In the genomic region with DNA sequence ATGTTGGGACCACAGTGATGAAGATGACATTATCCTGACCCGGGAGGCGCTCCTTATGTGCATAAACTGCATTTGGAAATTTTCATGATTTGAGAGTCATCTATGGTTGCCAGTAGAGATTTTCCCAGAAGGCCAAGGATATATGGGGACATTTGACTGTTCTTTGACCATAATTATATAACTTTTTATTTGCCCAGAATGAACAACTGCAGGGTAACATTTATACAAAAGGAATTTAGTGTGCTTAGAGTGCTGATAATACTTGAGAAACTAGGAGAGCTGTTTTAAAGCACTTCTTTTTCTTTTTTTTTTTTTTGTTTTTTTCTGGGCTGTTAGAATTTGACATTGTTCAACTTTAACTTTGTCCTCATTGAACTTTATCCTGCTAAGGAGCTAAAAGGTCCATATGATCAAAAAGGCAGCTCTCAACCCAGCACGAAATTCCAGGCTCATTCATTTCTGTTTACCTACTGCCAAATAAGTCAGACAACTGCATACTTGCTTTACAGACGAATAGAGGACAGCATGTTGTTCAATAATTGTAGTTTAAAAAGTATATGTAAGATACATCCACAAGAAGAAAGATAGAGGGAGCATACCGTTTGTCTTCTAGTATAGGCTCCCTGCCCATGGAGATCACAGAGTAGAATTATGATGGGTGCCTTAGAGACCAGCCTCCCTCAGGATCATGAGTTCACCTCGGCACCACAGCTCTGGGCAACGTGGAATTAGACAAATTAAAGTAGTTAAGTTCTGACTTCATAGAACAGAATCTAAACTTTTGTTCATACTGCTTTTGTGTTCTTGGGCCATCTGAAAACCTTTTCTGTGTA, we compare ENCODE assay signal across 16 cellular contexts.
DNase-seq lines count a peak whose midpoint lies in the region; ATAC-seq, FAIRE-seq and TF ChIP-seq lines count a peak whose summit lies in the region.
"Had no signal": no experiment of that assay in that cellular context is flagged by ENCODE, and none has a peak within 500 bp of the region (broad histone marks: within the 10 kb centered on the region; RNA-seq: fewer than 3 reads in every experiment).

No MANE protein-coding gene starts in this region.

- no peak overlapping the region for H3K4me3 ChIP-seq in heart right ventricle
- no peak overlapping the region for H3K4me3 ChIP-seq in right atrium auricular region
- H3K4me3 ChIP-seq in duodenal mucosa (ENCODE audit: low read depth in 1 of 2, low read length in 2 of 2) = peak overlapping the region; percentile 6 to 50
- H3K4me3 ChIP-seq in muscle layer of duodenum (ENCODE audit: low read depth in 1 of 2, low read length in 2 of 2) = no peak overlapping the region
- H3K4me3 ChIP-seq in upper lobe of right lung = no peak overlapping the region

- TF ChIP-seq CTCF in heart right ventricle (IDR thresholded peaks at IDR 0.05) (no peak), right atrium auricular region (IDR thresholded peaks at IDR 0.05) (no peak), upper lobe of right lung (IDR thresholded peaks at IDR 0.05) (no peak)

- H3K4me1 ChIP-seq in heart right ventricle (peaks cover 0 to 66% (median 41%) of the 10 kb centered on the region in 9 donors), right atrium auricular region (peaks cover 0 to 74% of the 10 kb centered on the region in 2 donors), duodenal mucosa (ENCODE audit: control insufficient read depth in 1 of 2, insufficient read depth in 2 of 2, low read length in 2 of 2) (peaks cover 29 to 50% of the 10 kb centered on the region in 2 donors), muscle layer of duodenum (ENCODE audit: control insufficient read depth in 1 of 2, insufficient read depth in 2 of 2, low read length in 2 of 2) (no peaks in the 10 kb centered on the region), upper lobe of right lung (peaks cover 17% of the 10 kb centered on the region)

- no peak for FAIRE-seq in RCC 7860 (lab: Jason Lieb, UNC)

- no peak for DNase-seq in heart right ventricle
- no peak for DNase-seq in right atrium auricular region (ENCODE audit: low spot score)
- no peak for DNase-seq in upper lobe of right lung
- no peak for DNase-seq in germinal center (ENCODE audit: low spot score)
- DNase-seq in NCI-H774 (lab: John Stamatoyannopoulos, UW) = no peak
- DNase-seq in RCC 7860 (ENCODE audit: low spot score) = no peak
- DNase-seq: activated CD4-positive, CD25-positive, alpha-beta regulatory T cell treated with anti-CD3 and anti-CD28 coated beads, Interleukin-2, amount 50 U/mL, for 72 hours; activated gamma-delta T cell treated with Interleukin-2 at 50 U/mL for 16 hours; hypothalamus; Kasumi-1; left cardiac atrium; natural killer cell; NCI-H2029; NCI-H524 had no signal

- ATAC-seq in heart right ventricle = no peak
- ATAC-seq in upper lobe of right lung = peak; percentile 18
- ATAC-seq: left cardiac atrium, natural killer cell had no signal

- H3K36me3 ChIP-seq in heart right ventricle (no peaks in the 10 kb centered on the region), right atrium auricular region (no peaks in the 10 kb centered on the region), duodenal mucosa (ENCODE audit: control insufficient read depth in 1 of 2, insufficient read depth in 2 of 2, low read length in 2 of 2) (no peaks in the 10 kb centered on the region), muscle layer of duodenum (ENCODE audit: control insufficient read depth in 1 of 2, insufficient read depth in 2 of 2, low read length in 2 of 2) (no peaks in the 10 kb centered on the region), upper lobe of right lung (no peaks in the 10 kb centered on the region)

- H3K27ac ChIP-seq in heart right ventricle (peak overlapping the region in 7 of 10 donors; percentile 8 to 76 (median 45)), right atrium auricular region (peak overlapping the region in 1 of 2 donors; percentile 83), duodenal mucosa (ENCODE audit: low read depth, low read length) (peak overlapping the region; percentile 73), muscle layer of duodenum (ENCODE audit: low read length) (peak overlapping the region; percentile 32), upper lobe of right lung (peak overlapping the region; percentile 61)

- intact Hi-C loops in heart right ventricle (cut with DNase I) (no loop called here), upper lobe of right lung (cut with DNase I) (no loop called here)

- H3K9ac ChIP-seq in duodenal mucosa (ENCODE audit: low read depth in 1 of 2, low read length in 2 of 2) = peak overlapping the region; percentile 35 to 45

- 49 to 62% methylated on average over 7 of the region's 7 CpGs for WGBS in heart right ventricle, 2 donors

- H3K27me3 ChIP-seq in heart right ventricle (no peaks in the 10 kb centered on the region), right atrium auricular region (no peaks in the 10 kb centered on the region), duodenal mucosa (ENCODE audit: control insufficient read depth in 1 of 2, insufficient read depth in 2 of 2, low read length in 2 of 2) (no peaks in the 10 kb centered on the region), muscle layer of duodenum (ENCODE audit: low read depth, low read length) (no peaks in the 10 kb centered on the region), upper lobe of right lung (no peaks in the 10 kb centered on the region)

- H3K9me3 ChIP-seq in heart right ventricle (no peaks in the 10 kb centered on the region), right atrium auricular region (no peaks in the 10 kb centered on the region), duodenal mucosa (ENCODE audit: control insufficient read depth in 1 of 2, low read length in 2 of 2) (no peaks in the 10 kb centered on the region), muscle layer of duodenum (ENCODE audit: control insufficient read depth in 1 of 2, low read length in 2 of 2) (no peaks in the 10 kb centered on the region), upper lobe of right lung (no peaks in the 10 kb centered on the region)

Comparison
In these comparisons a context has a peak if more than half of its experiments do, and no peak if none do; other contexts are left out.
1. H3K4me3 ChIP-seq: peak in duodenal mucosa (2 of 2); none in heart right ventricle (0 of 10), right atrium auricular region (0 of 2), muscle layer of duodenum (0 of 2) and upper lobe of right lung (single experiment).